Comparison of ENCODE assay signal across 18 cellular contexts in genomic region chr3:117454236-117454635, GRCh38.
DNase-seq lines count a peak whose midpoint lies in the region; ATAC-seq, FAIRE-seq and TF ChIP-seq lines count a peak whose summit lies in the region.
"Had no signal": no experiment of that assay in that cellular context is flagged by ENCODE, and none has a peak within 500 bp of the region (broad histone marks: within the 10 kb centered on the region; RNA-seq: fewer than 3 reads in every experiment).

No MANE protein-coding gene starts in this region.

- no peaks in the 10 kb centered on the region for H3K27me3 ChIP-seq in small intestine (ENCODE audit: control insufficient read depth in 2 of 2, insufficient read depth in 2 of 2, low read length in 2 of 2)
- H3K27me3 ChIP-seq in ovary: no peaks in the 10 kb centered on the region
- H3K27me3 ChIP-seq: neural progenitor cell, right atrium auricular region, SJSA1 had no signal

- H3K4me1 ChIP-seq in small intestine (ENCODE audit: control insufficient read depth in 2 of 2, insufficient read depth in 1 of 2, low read depth in 1 of 2, low read length in 1 of 2) (no peaks in the 10 kb centered on the region), ovary (ENCODE audit: insufficient read depth) (no peaks in the 10 kb centered on the region)
- H3K4me1 ChIP-seq: neural progenitor cell, right atrium auricular region, SJSA1 had no signal

- ATAC-seq in HG02798 (IDR thresholded peaks at IDR 0.05; ENCODE audit: poor library complexity, unreplicated experiment) (peak; percentile 60), GM21825 (IDR thresholded peaks at IDR 0.05; ENCODE audit: unreplicated experiment) (no peak)

- no peak for TF ChIP-seq EP300 in ovary (IDR thresholded peaks at IDR 0.05)

- H3K9me3 ChIP-seq in small intestine (ENCODE audit: control insufficient read depth, low read depth) (no peaks in the 10 kb centered on the region), ovary (no peaks in the 10 kb centered on the region)
- H3K9me3 ChIP-seq: right atrium auricular region, SJSA1 had no signal

- no peaks in the 10 kb centered on the region for H3K36me3 ChIP-seq in small intestine (ENCODE audit: control insufficient read depth in 2 of 2, insufficient read depth in 2 of 2, low read length in 2 of 2)
- H3K36me3 ChIP-seq in ovary: no peaks in the 10 kb centered on the region
- H3K36me3 ChIP-seq: neural progenitor cell, right atrium auricular region, SJSA1 had no signal

- intact Hi-C loops in ovary (cut with DNase I): loop anchor here in 1 of 4 donors (10.0 kb wide), 1 partner anchor 1371 kb away; no protein-coding TSS in a partner anchor

- TF ChIP-seq CTCF in ovary (IDR thresholded peaks at IDR 0.05): no peak

- H3K4me3 ChIP-seq in small intestine (ENCODE audit: low read depth in 1 of 2, low read length in 2 of 2): no peak overlapping the region
- no peak overlapping the region for H3K4me3 ChIP-seq in ovary
- H3K4me3 ChIP-seq: neural progenitor cell, right atrium auricular region, SJSA1 had no signal

- 52 to 64% (median 62%) methylated on average over 2 of the region's 2 CpGs for WGBS in small intestine, 3 donors
- WGBS in ovary, 3 donors: 84 to 91% (median 90%) methylated on average over 2 of the region's 2 CpGs

- FAIRE-seq in small intestine (lab: Jason Lieb, UNC): no peak
- FAIRE-seq: endothelial cell of umbilical vein had no signal

- DNase-seq in NCI-H345 (lab: John Stamatoyannopoulos, UW) (peak; percentile 7), NCI-H345 treated with DMSO at 0.1 percent for 48 hours (lab: John Stamatoyannopoulos, UW; ENCODE audit: unreplicated experiment) (no peak), NCI-H69 (lab: John Stamatoyannopoulos, UW) (peak; percentile 14), small intestine (peak; percentile 1), ovary (no peak), hippocampal formation (lab: John Stamatoyannopoulos, UW) (no peak)
- DNase-seq: activated CD4-positive, alpha-beta memory T cell treated with anti-CD3 and anti-CD28 coated beads, Interleukin-2, amount 10 ng/mL, durations not matched to agents 7 days and 5 days; Calu3; cerebellar nuclear complex; KBM-7; NCI-H1436 treated with DMSO at 0.1 percent for 48 hours; stimulated activated CD4-positive, alpha-beta T cell treated with anti-CD3 and anti-CD28 coated beads, Interleukin-2, amount 100 ng/mL, for 24 hours had no signal

- H3K27ac ChIP-seq in small intestine (ENCODE audit: low read depth in 1 of 2, low read length in 1 of 2): no peak overlapping the region
- no peak overlapping the region for H3K27ac ChIP-seq in ovary
- H3K27ac ChIP-seq: neural progenitor cell, right atrium auricular region, SJSA1 had no signal

- no peak for TF ChIP-seq POLR2A in ovary (IDR thresholded peaks at IDR 0.05)

Comparison
In these comparisons a context has a peak if more than half of its experiments do, and no peak if none do; other contexts are left out.
1. DNase-seq: peak in NCI-H345 (single experiment), NCI-H69 (single experiment) and small intestine (single experiment); none in NCI-H345 treated with DMSO at 0.1 percent for 48 hours (single experiment), ovary (0 of 5) and hippocampal formation (0 of 2).